Comparison of ENCODE assay signal across 8 cellular contexts in the genomic region with DNA sequence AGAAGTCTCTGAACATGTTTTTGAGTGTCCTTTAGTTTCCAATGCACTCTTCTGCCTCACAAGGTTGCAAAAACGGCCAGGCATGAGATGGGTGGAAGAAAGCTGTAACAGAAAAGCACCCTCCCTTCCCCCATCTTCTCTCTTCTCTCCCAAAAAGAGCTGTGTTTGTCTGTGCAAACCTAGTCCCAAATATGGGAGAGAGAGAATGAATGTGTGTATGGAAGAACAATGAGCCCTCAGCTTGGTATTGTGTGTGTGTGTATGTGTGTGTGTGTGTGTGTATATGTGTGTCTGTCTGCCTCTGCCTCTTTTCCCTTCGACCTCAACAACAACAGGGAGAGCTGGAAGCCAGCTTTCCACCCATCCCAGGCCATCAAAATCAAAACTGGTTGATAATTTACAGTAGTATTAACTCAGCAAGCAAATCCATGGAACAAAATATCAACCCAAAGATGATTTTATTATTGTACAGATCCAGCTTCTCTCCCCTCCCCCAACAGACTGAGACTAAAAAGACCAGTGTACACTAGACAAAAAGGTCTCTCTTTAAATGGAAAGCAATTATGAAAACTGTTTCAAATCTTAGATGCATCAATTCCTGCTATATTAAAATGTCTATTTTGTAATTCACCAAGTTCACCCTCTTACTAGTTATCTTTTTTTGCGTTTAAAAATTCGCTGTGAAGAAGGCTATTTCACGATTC.
DNase-seq lines count a peak whose midpoint lies in the region; ATAC-seq and TF ChIP-seq lines count a peak whose summit lies in the region.

No MANE protein-coding gene starts in this region.

- H3K36me3 ChIP-seq in muscle layer of colon (ENCODE audit: insufficient read depth, low read length): no peaks in the 10 kb centered on the region

- H3K9ac ChIP-seq in muscle layer of colon (ENCODE audit: low read length): peak overlapping the region; percentile 96

- peak; percentile 28 to 77 (median 42) for DNase-seq in NCI-H1417 (lab: John Stamatoyannopoulos, UW)
- DNase-seq in NCI-H1417 treated with DMSO at 0.1 percent for 48 hours (lab: John Stamatoyannopoulos, UW): no peak
- peak; percentile 23 for DNase-seq in NCI-H82 treated with DMSO at 0.1 percent for 48 hours (lab: John Stamatoyannopoulos, UW; ENCODE audit: unreplicated experiment)
- DNase-seq in coronary artery (ENCODE audit: low spot score): no peak
- DNase-seq in germinal center (ENCODE audit: low spot score): no peak

- no peaks in the 10 kb centered on the region for H3K9me3 ChIP-seq in muscle layer of colon (ENCODE audit: low read length)

- no peaks in the 10 kb centered on the region for H3K27me3 ChIP-seq in muscle layer of colon (ENCODE audit: control insufficient read depth in 1 of 2, insufficient read depth in 2 of 2, low read length in 2 of 2)

- TF ChIP-seq CTCF in coronary artery (IDR thresholded peaks at IDR 0.05): no peak

- peaks cover 38% of the 10 kb centered on the region for H3K4me1 ChIP-seq in muscle layer of colon (ENCODE audit: insufficient read depth, low read length)

- H3K27ac ChIP-seq in coronary artery: peak overlapping the region in 1 of 2 donors; percentile 98
- H3K27ac ChIP-seq in muscle layer of colon (ENCODE audit: low read depth, low read length): peak overlapping the region; percentile 73

- no peak for ATAC-seq in GM18861 (IDR thresholded peaks at IDR 0.05; ENCODE audit: unreplicated experiment)
- no peak for ATAC-seq in HG02973 (IDR thresholded peaks at IDR 0.05; ENCODE audit: unreplicated experiment)

- H3K4me3 ChIP-seq in coronary artery (peak overlapping the region; percentile 80), muscle layer of colon (ENCODE audit: low read depth in 1 of 2, low read length in 2 of 2) (peak overlapping the region; percentile 14 to 93)

Comparison
In these comparisons a context has a peak if more than half of its experiments do, and no peak if none do; other contexts are left out.
1. DNase-seq: peak in NCI-H1417 (3 of 3) and NCI-H82 treated with DMSO at 0.1 percent for 48 hours (single experiment); none in NCI-H1417 treated with DMSO at 0.1 percent for 48 hours (single experiment), coronary artery (single experiment) and germinal center (single experiment).